In genomic region chr7:151704284-151704968, GRCh38 we compare ENCODE assay signal across 21 cellular contexts.
DNase-seq lines count a peak whose midpoint lies in the region; ATAC-seq, FAIRE-seq and TF ChIP-seq lines count a peak whose summit lies in the region.
"Had no signal": no experiment of that assay in that cellular context is flagged by ENCODE, and none has a peak within 500 bp of the region (broad histone marks: within the 10 kb centered on the region; RNA-seq: fewer than 3 reads in every experiment).

No MANE protein-coding gene starts in this region.

- H3K4me2 ChIP-seq in A549: no peak overlapping the region
- peak overlapping the region; percentile 73 for H3K4me2 ChIP-seq in BLaER1
- H3K4me2 ChIP-seq in GM23248 (ENCODE audit: unreplicated experiment): no peak overlapping the region

- H3K4me1 ChIP-seq in A549 (peaks cover 40% of the 10 kb centered on the region), BLaER1 (peaks cover 54% of the 10 kb centered on the region), GM23248 (ENCODE audit: insufficient read depth) (peaks cover 4% of the 10 kb centered on the region)

- no peak overlapping the region for H2AFZ ChIP-seq in GM23248

- no peak for ATAC-seq in A549
- no peak for ATAC-seq in HG03354 (IDR thresholded peaks at IDR 0.05; ENCODE audit: poor library complexity, severe bottlenecking, unreplicated experiment)
- ATAC-seq in HG03378 (IDR thresholded peaks at IDR 0.05; ENCODE audit: unreplicated experiment): no peak
- ATAC-seq: T-cell had no signal

- POLR2A ChIA-PET in A549 (lab: Yijun Ruan, JAX): no interaction called here

- intact Hi-C loops in head of caudate nucleus (cut with DNase I): no loop called here

- TF ChIP-seq RAD21 in A549 (conservative IDR thresholded peaks at IDR 0.05 in 1 of 2, IDR thresholded peaks at IDR 0.05 in 1 of 2): no peak

- TF ChIP-seq CTCF in A549 (IDR thresholded peaks at IDR 0.05): no peak

- in situ Hi-C loops in GM23248 (cut with MboI): no loop called here

- DNase-seq in A549 (ENCODE audit: low read depth in 1 of 2, low spot score in 1 of 2) (no peak), NCI-H526 treated with DMSO at 0.1 percent for 48 hours (lab: John Stamatoyannopoulos, UW) (peak; percentile 90), head of caudate nucleus (peak in 25 of 42 donors; percentile 32 to 77 (median 62)), GM23248 (no peak)
- DNase-seq: C1 segment of cervical spinal cord; Calu3; CD8-positive, alpha-beta memory T cell; DMS153; MG63; NCI-H1048; NCI-H1417 treated with DMSO at 0.1 percent for 48 hours; NCI-H187; NCI-H2227 treated with DMSO at 0.1 percent for 48 hours; NCI-H510A; NCI-H82; SHP77 treated with DMSO at 0.1 percent for 48 hours; T-cell had no signal

- H3K36me3 ChIP-seq in BLaER1 (no peaks in the 10 kb centered on the region), GM23248 (ENCODE audit: low read depth) (no peaks in the 10 kb centered on the region)
- H3K36me3 ChIP-seq: MG63 had no signal

- H3K4me3 ChIP-seq in A549 (no peak overlapping the region), BLaER1 (no peak overlapping the region), GM23248 (no peak overlapping the region)
- H3K4me3 ChIP-seq: K562, MG63 had no signal

- no peak for TF ChIP-seq EP300 in A549 (IDR thresholded peaks at IDR 0.05)

- CTCF ChIA-PET in A549 (lab: Yijun Ruan, JAX): interaction anchor here (0.8 to 5.2 kb wide), 14 partner anchors 8 to 135 kb away, joined by 3 to 44 read pairs (median 6); no protein-coding TSS in a partner anchor

- no peak for FAIRE-seq in A549 (lab: Jason Lieb, UNC)
- FAIRE-seq: K562 had no signal

- H3K27me3 ChIP-seq in BLaER1 (no peaks in the 10 kb centered on the region), GM23248 (replicated peaks; ENCODE audit: insufficient read depth) (no peaks in the 10 kb centered on the region)
- H3K27me3 ChIP-seq: MG63 had no signal

- H4K20me1 ChIP-seq in BLaER1: no peaks in the 10 kb centered on the region; the same call in 1 of the 2 replicates
- no peaks in the 10 kb centered on the region for H4K20me1 ChIP-seq in GM23248 (ENCODE audit: insufficient read depth)

- H3K9me3 ChIP-seq in A549 (no peaks in the 10 kb centered on the region), BLaER1 (no peaks in the 10 kb centered on the region), GM23248 (ENCODE audit: low read depth) (no peaks in the 10 kb centered on the region)
- H3K9me3 ChIP-seq: MG63 had no signal

- peak overlapping the region; percentile 64 to 80; a peak in 4 of 6 replicates for H3K27ac ChIP-seq in A549
- no peak overlapping the region for H3K27ac ChIP-seq in BLaER1
- no peak overlapping the region for H3K27ac ChIP-seq in GM23248

- no peak for TF ChIP-seq POLR2A in A549 (IDR thresholded peaks at IDR 0.05; ENCODE audit: low read length)

- no peaks in the 10 kb centered on the region for H3K9me2 ChIP-seq in GM23248 (ENCODE audit: insufficient read depth)

- peaks cover 5% of the 10 kb centered on the region for H3F3A ChIP-seq in GM23248 (ENCODE audit: insufficient read depth)

- H3K9ac ChIP-seq in BLaER1 (no peak overlapping the region), GM23248 (no peak overlapping the region)

- H3K79me2 ChIP-seq in GM23248 (ENCODE audit: insufficient read depth): no peaks in the 10 kb centered on the region

- 93% methylated on average over 15 of the region's 15 CpGs for WGBS in A549 (ENCODE audit: missing lambda C conversion rate)
- WGBS in GM23248 (ENCODE audit: low coverage in 1 of 2, low lambda C conversion rate in 2 of 2, missing lambda C conversion rate in 2 of 2), 2 experiments: 96% methylated on average over 15 of the region's 15 CpGs

TF ChIP-seq in A549, 52 proteins besides CTCF, POLR2A, EP300 and RAD21:
- TF ChIP-seq ZSCAN20 (CRISPR knock-in tag; IDR thresholded peaks at IDR 0.05) (no peak), GATA3 (IDR thresholded peaks at IDR 0.05; ENCODE audit: borderline replicate concordance) (no peak), CHD4 (IDR thresholded peaks at IDR 0.05; ENCODE audit: borderline replicate concordance) (no peak), HES2 (IDR thresholded peaks at IDR 0.05) (no peak), RCOR1 (IDR thresholded peaks at IDR 0.05; ENCODE audit: low read depth, low read length) (no peak), NPAS2 (CRISPR knock-in tag; IDR thresholded peaks at IDR 0.05; ENCODE audit: borderline replicate concordance) (no peak), RNF2 (IDR thresholded peaks at IDR 0.05; ENCODE audit: borderline replicate concordance, low read depth) (no peak), E2F6 (IDR thresholded peaks at IDR 0.05; ENCODE audit: borderline replicate concordance, low read depth) (no peak), RFX5 (IDR thresholded peaks at IDR 0.05) (no peak), HDAC2 (IDR thresholded peaks at IDR 0.05) (no peak), CEBPB (IDR thresholded peaks at IDR 0.05) (no peak), MAZ (IDR thresholded peaks at IDR 0.05; ENCODE audit: borderline replicate concordance, low read depth, low read length) (no peak), JUN (IDR thresholded peaks at IDR 0.05) (no peak), HOXB5 (CRISPR knock-in tag; IDR thresholded peaks at IDR 0.05) (no peak), ZNF302 (CRISPR knock-in tag; IDR thresholded peaks at IDR 0.05) (no peak), SREBF2 (IDR thresholded peaks at IDR 0.05) (no peak)
TF ChIP-seq in A549: peak in this region for 0.

Comparison
In these comparisons a context has a peak if more than half of its experiments do, and no peak if none do; other contexts are left out.
1. DNase-seq: peak in NCI-H526 treated with DMSO at 0.1 percent for 48 hours (single experiment) and head of caudate nucleus (25 of 42); none in A549 (0 of 2) and GM23248 (single experiment).
2. H3K27ac ChIP-seq: peak in A549 (2 of 2); none in BLaER1 (single experiment) and GM23248 (single experiment).